ENCODE assay signal across 16 cellular contexts in the genomic region with DNA sequence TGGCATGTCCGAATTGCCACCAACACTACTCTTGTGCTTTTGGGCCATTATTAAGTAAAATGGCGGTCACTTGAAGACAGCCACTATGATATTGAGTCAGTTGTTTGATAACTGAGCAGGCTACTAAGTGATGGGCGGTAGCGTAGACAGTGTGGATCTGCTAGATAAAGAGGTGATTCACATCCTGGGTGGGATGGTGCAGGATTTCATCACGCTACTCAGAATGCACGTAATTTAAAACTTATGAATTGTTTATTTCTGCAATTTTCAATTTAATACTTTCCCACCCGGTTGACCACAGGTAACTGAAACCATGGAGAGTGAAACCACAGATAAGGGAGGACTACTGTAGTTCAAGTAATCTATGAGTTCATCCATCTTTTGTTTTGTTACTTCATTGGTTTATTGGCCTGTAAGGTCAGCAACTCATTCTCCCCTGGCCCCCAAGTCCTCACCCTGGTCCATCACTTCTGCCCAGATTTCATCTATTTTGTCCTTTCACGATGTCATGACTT. TPM values are rescaled to one million over a fixed set of nuclear protein-coding genes. Genes with fewer than 3 reads are reported as not detected.
DNase-seq lines count a peak whose midpoint lies in the region; ATAC-seq and TF ChIP-seq lines count a peak whose summit lies in the region.
"Had no signal": no experiment of that assay in that cellular context is flagged by ENCODE, and none has a peak within 500 bp of the region (broad histone marks: within the 10 kb centered on the region; RNA-seq: fewer than 3 reads in every experiment).

No MANE protein-coding gene starts in this region.

- H3K27ac Mint-ChIP-seq in T-helper 2 cell treated with Interferon-gamma antibody and Interleukin-4, amounts not matched to agents 5 μg/mL and 100 μg/mL, for 36 hours: peak overlapping the region; percentile 79
- H3K27ac Mint-ChIP-seq in stimulated activated naive CD8-positive, alpha-beta T cell treated with anti-CD3 and anti-CD28 coated beads, Interleukin-15, amount 100 ng/mL, for 72 hours: peak overlapping the region; percentile 48 to 87

- peaks cover 23% of the 10 kb centered on the region for H3K4me1 Mint-ChIP-seq in T-helper 2 cell treated with Interferon-gamma antibody and Interleukin-4, amounts not matched to agents 5 μg/mL and 100 μg/mL, for 36 hours (ENCODE audit: low read depth)
- H3K4me1 Mint-ChIP-seq in stimulated activated naive CD8-positive, alpha-beta T cell treated with anti-CD3 and anti-CD28 coated beads, Interleukin-15, amount 100 ng/mL, for 72 hours: peaks cover 40% of the 10 kb centered on the region

- H3K4me3 Mint-ChIP-seq in T-helper 2 cell treated with Interferon-gamma antibody and Interleukin-4, amounts not matched to agents 5 μg/mL and 100 μg/mL, for 36 hours: peak overlapping the region; percentile 61
- H3K4me3 Mint-ChIP-seq in stimulated activated naive CD8-positive, alpha-beta T cell treated with anti-CD3 and anti-CD28 coated beads, Interleukin-15, amount 100 ng/mL, for 72 hours: peak overlapping the region; percentile 45 to 81

- H3K4me1 ChIP-seq in BE2C: no peaks in the 10 kb centered on the region
- H3K4me1 ChIP-seq: colonic mucosa, psoas muscle, SJCRH30 had no signal

- no peaks in the 10 kb centered on the region for H3K27me3 Mint-ChIP-seq in T-helper 2 cell treated with Interferon-gamma antibody and Interleukin-4, amounts not matched to agents 5 μg/mL and 100 μg/mL, for 36 hours (ENCODE audit: low read depth)
- no peaks in the 10 kb centered on the region for H3K27me3 Mint-ChIP-seq in stimulated activated naive CD8-positive, alpha-beta T cell treated with anti-CD3 and anti-CD28 coated beads, Interleukin-15, amount 100 ng/mL, for 72 hours

- H3K36me3 ChIP-seq in BE2C: peaks cover 20% of the 10 kb centered on the region
- H3K36me3 ChIP-seq: colonic mucosa had no signal

- H3K9me3 Mint-ChIP-seq in T-helper 2 cell treated with Interferon-gamma antibody and Interleukin-4, amounts not matched to agents 5 μg/mL and 100 μg/mL, for 36 hours: no peaks in the 10 kb centered on the region
- H3K9me3 Mint-ChIP-seq in stimulated activated naive CD8-positive, alpha-beta T cell treated with anti-CD3 and anti-CD28 coated beads, Interleukin-15, amount 100 ng/mL, for 72 hours: no peaks in the 10 kb centered on the region

- no peaks in the 10 kb centered on the region for H3K9me3 ChIP-seq in BE2C
- H3K9me3 ChIP-seq: colonic mucosa, psoas muscle, SJCRH30 had no signal

- peak; percentile 12 for DNase-seq in stimulated activated naive CD4-positive, alpha-beta T cell treated with Interleukin-2 at 50 U/mL for 16 hours (lab: John Stamatoyannopoulos, UW)
- no peak for DNase-seq in stimulated activated naive CD4-positive, alpha-beta T cell (lab: John Stamatoyannopoulos, UW)
- no peak for DNase-seq in T-helper 2 cell treated with Interferon-gamma antibody and Interleukin-4, amounts not matched to agents 5 μg/mL and 100 μg/mL, for 36 hours (ENCODE audit: low spot score)
- peak; percentile 58 for DNase-seq in epithelial cell of esophagus (ENCODE audit: low read depth)
- no peak for DNase-seq in stimulated activated naive CD8-positive, alpha-beta T cell treated with anti-CD3 and anti-CD28 coated beads, Interleukin-15, amount 100 ng/mL, for 72 hours
- no peak for DNase-seq in BE2C
- DNase-seq: activated effector memory CD4-positive, alpha-beta T cell treated with anti-CD3 and anti-CD28 coated beads, Interleukin-2, amount 50 U/mL, for 16 hours; colonic mucosa; midbrain; NCI-H1436 treated with DMSO at 0.1 percent for 48 hours; NCI-H526 treated with DMSO at 0.1 percent for 48 hours; psoas muscle; SJCRH30; stimulated activated CD4-positive, alpha-beta T cell treated with anti-CD3 and anti-CD28 coated beads, Interleukin-2, amount 100 ng/mL, for 24 hours had no signal

- H3K36me3 Mint-ChIP-seq in T-helper 2 cell treated with Interferon-gamma antibody and Interleukin-4, amounts not matched to agents 5 μg/mL and 100 μg/mL, for 36 hours (ENCODE audit: low read depth): peaks cover 30% of the 10 kb centered on the region

- ATAC-seq in stimulated activated naive CD8-positive, alpha-beta T cell treated with anti-CD3 and anti-CD28 coated beads, Interleukin-15, amount 100 ng/mL, for 72 hours: no peak
- ATAC-seq in GM19035 (IDR thresholded peaks at IDR 0.05; ENCODE audit: unreplicated experiment): no peak
- ATAC-seq in GM19395 (IDR thresholded peaks at IDR 0.05; ENCODE audit: unreplicated experiment): no peak
- ATAC-seq: psoas muscle had no signal

- no peak for TF ChIP-seq CTCF in epithelial cell of esophagus (IDR thresholded peaks at IDR 0.05; ENCODE audit: insufficient read depth, low read depth, low read length, missing control alignments)
- TF ChIP-seq CTCF in BE2C (IDR thresholded peaks at IDR 0.05; ENCODE audit: low read depth, low read length): no peak

- no peak overlapping the region for H3K4me3 ChIP-seq in epithelial cell of esophagus (ENCODE audit: low read length)
- no peak overlapping the region for H3K4me3 ChIP-seq in BE2C (ENCODE audit: low read depth, low read length)
- H3K4me3 ChIP-seq: colonic mucosa, psoas muscle, SJCRH30 had no signal

- no peaks in the 10 kb centered on the region for H3K27me3 ChIP-seq in BE2C
- H3K27me3 ChIP-seq: colonic mucosa, SJCRH30 had no signal

RNA-seq across cellular contexts. Expression of a gene that starts 2.9 kb away (rescaled TPM):
- 90.3 TPM for polyA plus RNA-seq in BE2C (2012; ENCODE audit: insufficient read depth, insufficient read length, low read depth)

RNA-seq across cellular contexts. Expression of a gene that starts 18.4 kb away (rescaled TPM):
- 243 TPM for polyA plus RNA-seq in BE2C (2012; ENCODE audit: insufficient read depth, insufficient read length, low read depth)

RNA-seq across cellular contexts. Expression of a gene that starts 55.8 kb away (rescaled TPM):
- polyA plus RNA-seq in BE2C (2012; ENCODE audit: insufficient read depth, insufficient read length, low read depth): 10.8 TPM

Comparison
In these comparisons a context has a peak if more than half of its experiments do, and no peak if none do; other contexts are left out.
1. DNase-seq: peak in stimulated activated naive CD4-positive, alpha-beta T cell treated with Interleukin-2 at 50 U/mL for 16 hours (single experiment) and epithelial cell of esophagus (single experiment); none in stimulated activated naive CD4-positive, alpha-beta T cell (0 of 6), T-helper 2 cell treated with Interferon-gamma antibody and Interleukin-4, amounts not matched to agents 5 μg/mL and 100 μg/mL, for 36 hours (single experiment), stimulated activated naive CD8-positive, alpha-beta T cell treated with anti-CD3 and anti-CD28 coated beads, Interleukin-15, amount 100 ng/mL, for 72 hours (0 of 2) and BE2C (single experiment).